Comparison of ENCODE assay signal across 1 cellular context in genomic region chr11:14872032-14872431, GRCh38.
TF ChIP-seq lines count a peak whose summit lies in the region.

No MANE protein-coding gene starts in this region.

TF ChIP-seq in SK-N-SH treated with all-trans-retinoic acid at 6 μM for 48 hours, 23 proteins besides CTCF, POLR2A, EP300 and RAD21 (continued from another document):
- no peak for TF ChIP-seq TSHZ2 (CRISPR knock-in tag; IDR thresholded peaks at IDR 0.05)
- TF ChIP-seq ZFP3 (CRISPR knock-in tag; IDR thresholded peaks at IDR 0.05), result no peak
- TF ChIP-seq OSR1 (CRISPR knock-in tag; IDR thresholded peaks at IDR 0.05), result no peak
